Comparison of ENCODE assay signal across 8 cellular contexts in the genomic region with DNA sequence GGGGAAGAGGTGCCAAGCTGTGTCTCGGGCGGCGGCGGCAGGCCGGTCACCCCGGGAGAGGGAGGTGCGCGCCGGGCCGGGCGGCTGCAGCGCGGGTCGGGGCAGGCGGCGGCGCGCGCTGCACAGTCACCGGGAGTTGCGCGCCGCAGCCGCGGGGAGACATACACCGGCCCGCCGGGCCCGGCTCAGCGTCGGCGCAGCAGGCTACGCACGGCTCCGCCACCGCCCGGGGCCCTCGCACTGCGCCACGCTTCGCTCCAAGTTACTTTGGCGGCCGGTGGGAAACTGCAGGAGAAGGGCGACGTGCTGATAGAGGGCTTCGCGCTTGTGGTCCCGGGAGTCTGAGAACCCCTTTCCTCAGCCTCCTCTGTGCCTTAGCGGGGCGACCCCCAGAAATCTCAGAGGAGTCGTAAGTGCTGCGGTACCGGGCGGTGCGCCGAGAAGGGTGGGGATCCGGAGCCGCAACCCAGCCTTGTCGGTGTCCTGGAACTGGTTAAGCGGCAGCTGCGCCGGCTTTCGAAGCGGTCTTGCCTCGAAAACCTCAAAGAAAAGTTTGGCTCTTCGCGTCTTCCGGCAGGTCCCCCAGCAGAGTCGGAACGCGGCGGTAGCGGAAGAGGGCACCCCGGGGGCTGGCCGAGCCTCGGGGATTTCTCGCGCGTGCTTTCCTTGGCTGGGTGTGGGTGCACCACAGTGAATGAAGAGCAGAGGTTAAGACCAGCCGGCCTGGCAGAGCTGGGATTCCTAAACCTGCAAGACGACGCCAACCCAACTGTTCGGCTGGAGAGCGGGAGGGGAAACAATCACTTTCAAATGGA. TPM values are rescaled to one million over a fixed set of nuclear protein-coding genes. Genes with fewer than 3 reads are reported as not detected.
DNase-seq lines count a peak whose midpoint lies in the region; ATAC-seq and TF ChIP-seq lines count a peak whose summit lies in the region.

A gene (minus strand): TSS at position 11 of the 815 bp plus-strand sequence.

- POLR2A ChIA-PET in activated CD4-positive, alpha-beta memory T cell treated with anti-CD3 and anti-CD28 coated beads, Interleukin-2, amount 10 ng/mL, durations not matched to agents 7 days and 5 days (lab: Charles Lee), result no interaction called here
- POLR2A ChIA-PET in naive thymus-derived CD4-positive, alpha-beta T cell (lab: Charles Lee), result no interaction called here

- no peaks in the 10 kb centered on the region for H3K4me1 ChIP-seq in fibroblast of lung (ENCODE audit: control insufficient read depth, extremely low read depth, insufficient read depth, low read length)
- H3K4me1 ChIP-seq in naive thymus-derived CD4-positive, alpha-beta T cell (ENCODE audit: control insufficient read depth in 2 of 2, insufficient read depth in 2 of 2, low read length in 2 of 2), result peaks cover 11 to 19% of the 10 kb centered on the region in 2 donors

- H3K4me2 ChIP-seq in fibroblast of lung (ENCODE audit: extremely low read depth, insufficient read depth, low read length), result peak within 1 kb of the TSS; percentile 96

- peak; percentile 49 for ATAC-seq in naive thymus-derived CD4-positive, alpha-beta T cell

- peak within 1 kb of the TSS; percentile 75 for H3K27ac ChIP-seq in fibroblast of lung (ENCODE audit: insufficient read depth, low read length)
- H3K27ac ChIP-seq in naive thymus-derived CD4-positive, alpha-beta T cell (ENCODE audit: low read depth, low read length), result no peak within 1 kb of the TSS

- H3K9me3 ChIP-seq in fibroblast of lung (ENCODE audit: control insufficient read depth, insufficient read depth, low read depth, low read length), result no peaks in the 10 kb centered on the region
- H3K9me3 ChIP-seq in naive thymus-derived CD4-positive, alpha-beta T cell (ENCODE audit: control insufficient read depth in 2 of 3, low read length in 3 of 3), result no peaks in the 10 kb centered on the region

- DNase-seq in NCI-H524 (lab: John Stamatoyannopoulos, UW) (peak; percentile 44 to 72), NCI-H524 treated with DMSO at 0.1 percent for 48 hours (lab: John Stamatoyannopoulos, UW) (no peak), H4 (ENCODE audit: low spot score) (peak; percentile 39), NCI-H1694 treated with DMSO at 0.1 percent for 48 hours (lab: John Stamatoyannopoulos, UW) (peak; percentile 56), fibroblast of lung (ENCODE audit: low read depth in 2 of 2) (peak; percentile 65 to 70), COLO829 (ENCODE audit: low spot score) (no peak)
- no peak for DNase-seq in activated CD4-positive, alpha-beta memory T cell treated with anti-CD3 and anti-CD28 coated beads, Interleukin-2, amount 10 ng/mL, durations not matched to agents 7 days and 5 days
- DNase-seq in naive thymus-derived CD4-positive, alpha-beta T cell, result peak in 4 of 9 donors; percentile 16 to 34 (median 22)

- no peaks in the 10 kb centered on the region for H3K36me3 Mint-ChIP-seq in activated CD4-positive, alpha-beta memory T cell treated with anti-CD3 and anti-CD28 coated beads, Interleukin-2, amount 10 ng/mL, durations not matched to agents 7 days and 5 days (ENCODE audit: low read depth)
- H3K36me3 Mint-ChIP-seq in naive thymus-derived CD4-positive, alpha-beta T cell, result no peaks in the 10 kb centered on the region

- peaks cover 30% of the 10 kb centered on the region for H3K4me1 Mint-ChIP-seq in activated CD4-positive, alpha-beta memory T cell treated with anti-CD3 and anti-CD28 coated beads, Interleukin-2, amount 10 ng/mL, durations not matched to agents 7 days and 5 days
- H3K4me1 Mint-ChIP-seq in naive thymus-derived CD4-positive, alpha-beta T cell, result peaks cover 14 to 36% (median 30%) of the 10 kb centered on the region in 7 donors

- peak within 1 kb of the TSS; percentile 63 for H3K9ac ChIP-seq in fibroblast of lung (ENCODE audit: insufficient read depth, low read length)

- H3K27me3 Mint-ChIP-seq in activated CD4-positive, alpha-beta memory T cell treated with anti-CD3 and anti-CD28 coated beads, Interleukin-2, amount 10 ng/mL, durations not matched to agents 7 days and 5 days, result peaks cover 75% of the 10 kb centered on the region
- H3K27me3 Mint-ChIP-seq in naive thymus-derived CD4-positive, alpha-beta T cell, result peaks cover 60 to 84% (median 69%) of the 10 kb centered on the region in 5 donors

- H2AFZ ChIP-seq in fibroblast of lung (ENCODE audit: low read length), result peak within 1 kb of the TSS; percentile 80

- intact Hi-C loops in naive thymus-derived CD4-positive, alpha-beta T cell (cut with micrococcal nuclease), result loop anchor here in 1 of 2 donors (5.0 kb wide), 1 partner anchor 676 kb away; no protein-coding TSS in a partner anchor

- no peak within 1 kb of the TSS for H3K27ac Mint-ChIP-seq in activated CD4-positive, alpha-beta memory T cell treated with anti-CD3 and anti-CD28 coated beads, Interleukin-2, amount 10 ng/mL, durations not matched to agents 7 days and 5 days
- peak within 1 kb of the TSS in 1 of 9 donors; percentile 68 for H3K27ac Mint-ChIP-seq in naive thymus-derived CD4-positive, alpha-beta T cell

- H3K4me3 Mint-ChIP-seq in activated CD4-positive, alpha-beta memory T cell treated with anti-CD3 and anti-CD28 coated beads, Interleukin-2, amount 10 ng/mL, durations not matched to agents 7 days and 5 days, result peak within 1 kb of the TSS; percentile 62
- peak within 1 kb of the TSS; percentile 79 to 94 (median 84) for H3K4me3 Mint-ChIP-seq in naive thymus-derived CD4-positive, alpha-beta T cell

- TF ChIP-seq CTCF in fibroblast of lung (conservative IDR thresholded peaks at IDR 0.05 in 1 of 2, IDR thresholded peaks at IDR 0.05 in 1 of 2; ENCODE audit: low read depth in 1 of 2, low read length in 2 of 2), result no peak

- no peaks in the 10 kb centered on the region for H3K27me3 ChIP-seq in fibroblast of lung (ENCODE audit: control insufficient read depth, insufficient read depth, low read length)
- H3K27me3 ChIP-seq in naive thymus-derived CD4-positive, alpha-beta T cell (ENCODE audit: control insufficient read depth in 2 of 2, insufficient read depth in 2 of 2, low read length in 2 of 2), result peaks cover 0 to 10% of the 10 kb centered on the region in 2 donors

- no peaks in the 10 kb centered on the region for H3K36me3 ChIP-seq in fibroblast of lung (ENCODE audit: control insufficient read depth, insufficient read depth, low read length)
- H3K36me3 ChIP-seq in naive thymus-derived CD4-positive, alpha-beta T cell (ENCODE audit: control insufficient read depth in 2 of 3, insufficient read depth in 3 of 3, low read length in 3 of 3), result no peaks in the 10 kb centered on the region

- H3K4me3 ChIP-seq in fibroblast of lung (replicated peaks in 1 of 4; ENCODE audit: control extremely low read depth in 1 of 4, insufficient read depth in 1 of 4, low read depth in 3 of 4, low read length in 4 of 4), result peak within 1 kb of the TSS; percentile 71 to 75 (median 72)
- H3K4me3 ChIP-seq in naive thymus-derived CD4-positive, alpha-beta T cell (ENCODE audit: low read length), result peak within 1 kb of the TSS; percentile 46

- H4K20me1 ChIP-seq in fibroblast of lung (ENCODE audit: control insufficient read depth, extremely low read depth, insufficient read depth, low read length), result no peaks in the 10 kb centered on the region

- CTCF ChIA-PET in activated CD4-positive, alpha-beta memory T cell treated with anti-CD3 and anti-CD28 coated beads, Interleukin-2, amount 10 ng/mL, durations not matched to agents 7 days and 5 days (lab: Charles Lee), result interaction anchor here (1.3 kb wide), 1 partner anchor 675 kb away, joined by 3 read pairs; no protein-coding TSS in a partner anchor
- CTCF ChIA-PET in naive thymus-derived CD4-positive, alpha-beta T cell (lab: Charles Lee), result no interaction called here

- peaks cover 2% of the 10 kb centered on the region for H3K79me2 ChIP-seq in fibroblast of lung (ENCODE audit: control insufficient read depth, insufficient read depth, low read length)

- no peaks in the 10 kb centered on the region for H3K9me3 Mint-ChIP-seq in activated CD4-positive, alpha-beta memory T cell treated with anti-CD3 and anti-CD28 coated beads, Interleukin-2, amount 10 ng/mL, durations not matched to agents 7 days and 5 days
- peaks cover 0 to 2% (median 0%) of the 10 kb centered on the region in 11 donors for H3K9me3 Mint-ChIP-seq in naive thymus-derived CD4-positive, alpha-beta T cell

RNA-seq across cellular contexts. Expression of the gene that starts here (rescaled TPM):
- total RNA-seq in H4 (2014; rRNA removed; shearing (Covaris generic)), result 8.6 and 19.7 TPM in 2 replicates
- total RNA-seq in activated CD4-positive, alpha-beta memory T cell treated with anti-CD3 and anti-CD28 coated beads, Interleukin-2, amount 10 ng/mL, durations not matched to agents 7 days and 5 days, result not detected
- 1.8 and 3.5 TPM in 2 replicates for total RNA-seq in fibroblast of lung
- polyA plus RNA-seq in fibroblast of lung, result 3.7 and 4.3 TPM in 2 replicates
- polyA plus RNA-seq in fibroblast of lung (2012), result 3.9 and 5.6 TPM in 2 replicates
- polyA minus RNA-seq in fibroblast of lung (ENCODE audit: low replicate concordance), result 5.6 and 13.6 TPM in 2 replicates
- under 1 TPM in 1 of 5 experiments, not detected in 4; 0.54 TPM for total RNA-seq in naive thymus-derived CD4-positive, alpha-beta T cell
- not detected for polyA plus RNA-seq in naive thymus-derived CD4-positive, alpha-beta T cell

Comparison
In these comparisons a context has a peak if more than half of its experiments do, and no peak if none do; other contexts are left out.
1. DNase-seq: peak in NCI-H524 (2 of 2), H4 (single experiment), NCI-H1694 treated with DMSO at 0.1 percent for 48 hours (single experiment) and fibroblast of lung (2 of 2); none in NCI-H524 treated with DMSO at 0.1 percent for 48 hours (single experiment), activated CD4-positive, alpha-beta memory T cell treated with anti-CD3 and anti-CD28 coated beads, Interleukin-2, amount 10 ng/mL, durations not matched to agents 7 days and 5 days (single experiment) and COLO829 (single experiment).
2. Peak in ATAC-seq and H3K4me3 ChIP-seq in naive thymus-derived CD4-positive, alpha-beta T cell; RNA of the gene not detected or under 1 TPM.